In the genomic region with DNA sequence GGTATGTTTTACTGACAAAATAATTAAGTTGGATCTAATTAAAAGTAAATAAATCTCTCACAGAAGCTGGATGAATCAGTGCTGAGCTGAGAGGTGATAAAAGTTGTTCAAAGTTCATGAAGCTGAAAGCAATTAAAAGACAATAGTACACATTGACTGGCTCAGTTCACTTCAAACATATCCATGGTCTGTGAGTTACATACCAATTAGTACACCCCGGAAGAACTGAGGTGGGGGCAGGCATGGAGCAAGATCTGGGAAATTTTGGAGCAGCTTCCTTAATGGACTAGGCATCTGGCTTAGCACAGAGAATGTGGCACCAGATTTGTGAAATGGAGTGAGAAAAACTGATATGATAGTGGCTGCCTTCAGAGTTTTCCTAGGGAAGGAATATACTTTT, we compare ENCODE assay signal across 17 cellular contexts.
"Had no signal": no experiment of that assay in that cellular context is flagged by ENCODE, and none has a peak within 500 bp of the region (broad histone marks: within the 10 kb centered on the region; RNA-seq: fewer than 3 reads in every experiment).

No MANE protein-coding gene starts in this region.

- H3K9me3 Mint-ChIP-seq: activated CD4-positive, alpha-beta T cell treated with anti-CD3 and anti-CD28 coated beads, Interleukin-2, amount 10 ng/mL, durations not matched to agents 24 days and 14 days; activated naive CD8-positive, alpha-beta T cell treated with anti-CD3 and anti-CD28 coated beads, Interleukin-2, amount 50 U/mL, for 24 hours; activated T-helper 1 cell treated with anti-CD3 and anti-CD28 coated beads, Interleukin-12 subunit alpha, Interleukin-12 subunit beta, Interleukin-2, Interleukin-4 antibody, amounts not matched to agents 30 ng/mL and 10 ng/mL and 1 ng/mL, durations not matched to agents 14 hours and 24 hours and 36 hours; type B pancreatic cell had no signal

- H3K27ac ChIP-seq: gastrocnemius medialis, ovary had no signal

- H3K27me3 Mint-ChIP-seq: activated CD4-positive, alpha-beta T cell treated with anti-CD3 and anti-CD28 coated beads, Interleukin-2, amount 10 ng/mL, durations not matched to agents 24 days and 14 days; type B pancreatic cell had no signal

- H3K36me3 ChIP-seq: gastrocnemius medialis, ovary had no signal

- H3K36me3 Mint-ChIP-seq: stimulated activated memory B cell treated with anti-CD40 and anti-IgM and Interleukin-4, amounts not matched to agents 10 μg/mL and 1 μg/mL and 100 μg/mL, for 72 hours; type B pancreatic cell; WTC11 had no signal

- H3K4me3 Mint-ChIP-seq: activated CD4-positive, alpha-beta T cell treated with anti-CD3 and anti-CD28 coated beads, Interleukin-2, amount 10 ng/mL, durations not matched to agents 24 days and 14 days; activated naive CD8-positive, alpha-beta T cell treated with anti-CD3 and anti-CD28 coated beads, Interleukin-2, amount 50 U/mL, for 24 hours; activated T-helper 1 cell treated with anti-CD3 and anti-CD28 coated beads, Interleukin-12 subunit alpha, Interleukin-12 subunit beta, Interleukin-2, Interleukin-4 antibody, amounts not matched to agents 30 ng/mL and 10 ng/mL and 1 ng/mL, durations not matched to agents 14 hours and 24 hours and 36 hours; neural crest cell; stimulated activated memory B cell treated with anti-CD40 and anti-IgM and Interleukin-4, amounts not matched to agents 10 μg/mL and 1 μg/mL and 100 μg/mL, for 72 hours; T-helper 17 cell; type B pancreatic cell; WTC11 had no signal

- H3K4me1 ChIP-seq: gastrocnemius medialis had no signal

- H3K9me3 ChIP-seq: gastrocnemius medialis, ovary had no signal

- H3K4me1 Mint-ChIP-seq: activated CD4-positive, alpha-beta T cell treated with anti-CD3 and anti-CD28 coated beads, Interleukin-2, amount 10 ng/mL, durations not matched to agents 24 days and 14 days; stimulated activated memory B cell treated with anti-CD40 and anti-IgM and Interleukin-4, amounts not matched to agents 10 μg/mL and 1 μg/mL and 100 μg/mL, for 72 hours; T-helper 17 cell; WTC11 had no signal

- H3K4me3 ChIP-seq: gastrocnemius medialis, lung, ovary had no signal

- DNase-seq: activated CD4-positive, alpha-beta T cell treated with anti-CD3 and anti-CD28 coated beads, Interleukin-2, amount 10 ng/mL, durations not matched to agents 24 days and 14 days; activated naive CD4-positive, alpha-beta T cell; activated naive CD8-positive, alpha-beta T cell treated with anti-CD3 and anti-CD28 coated beads, Interleukin-2, amount 50 U/mL, for 24 hours; gastrocnemius medialis; kidney glomerular epithelial cell; ovary; right cardiac atrium; T-helper 17 cell had no signal

- FAIRE-seq: astrocyte, endothelial cell of umbilical vein had no signal

- H3K27me3 ChIP-seq: gastrocnemius medialis, ovary had no signal

- H3K27ac Mint-ChIP-seq: activated CD4-positive, alpha-beta T cell treated with anti-CD3 and anti-CD28 coated beads, Interleukin-2, amount 10 ng/mL, durations not matched to agents 24 days and 14 days; activated naive CD8-positive, alpha-beta T cell treated with anti-CD3 and anti-CD28 coated beads, Interleukin-2, amount 50 U/mL, for 24 hours; activated T-helper 1 cell treated with anti-CD3 and anti-CD28 coated beads, Interleukin-12 subunit alpha, Interleukin-12 subunit beta, Interleukin-2, Interleukin-4 antibody, amounts not matched to agents 30 ng/mL and 10 ng/mL and 1 ng/mL, durations not matched to agents 14 hours and 24 hours and 36 hours; stimulated activated memory B cell treated with anti-CD40 and anti-IgM and Interleukin-4, amounts not matched to agents 10 μg/mL and 1 μg/mL and 100 μg/mL, for 72 hours; T-helper 17 cell; type B pancreatic cell; WTC11 had no signal

- ATAC-seq: activated naive CD8-positive, alpha-beta T cell treated with anti-CD3 and anti-CD28 coated beads, Interleukin-2, amount 50 U/mL, for 24 hours; gastrocnemius medialis; right cardiac atrium; SK-N-SH treated with all-trans-retinoic acid at 6 μM for 48 hours; stimulated activated memory B cell treated with anti-CD40 and anti-IgM and Interleukin-4, amounts not matched to agents 10 μg/mL and 1 μg/mL and 100 μg/mL, for 72 hours; T-helper 17 cell; WTC11 had no signal
